In the genomic region with DNA sequence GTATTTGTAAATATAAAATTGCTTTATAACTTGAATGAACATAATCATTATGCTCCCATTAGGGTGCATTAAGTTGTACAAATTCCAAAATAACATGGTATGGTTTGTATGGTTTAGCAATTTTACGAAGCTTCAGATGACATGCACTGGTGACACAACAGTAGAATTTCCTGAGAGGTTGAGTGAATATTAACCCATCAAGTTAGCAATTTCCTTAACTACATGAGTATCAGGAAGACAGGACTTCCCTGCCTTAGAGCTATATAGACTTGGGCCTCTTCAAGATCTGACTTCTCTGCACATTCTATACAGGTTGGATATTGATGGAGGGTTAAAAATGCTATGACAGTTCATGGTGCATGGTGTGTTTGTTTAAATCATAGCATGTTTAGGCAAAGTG, we compare ENCODE assay signal across 15 cellular contexts.
DNase-seq lines count a peak whose midpoint lies in the region; ATAC-seq, FAIRE-seq and TF ChIP-seq lines count a peak whose summit lies in the region.
"Had no signal": no experiment of that assay in that cellular context is flagged by ENCODE, and none has a peak within 500 bp of the region (broad histone marks: within the 10 kb centered on the region; RNA-seq: fewer than 3 reads in every experiment).

No MANE protein-coding gene starts in this region.

- peak; percentile 36 for FAIRE-seq in bronchial epithelial cell (lab: Jason Lieb, UNC)
- FAIRE-seq: A549, H54 had no signal

- H3K36me3 Mint-ChIP-seq in nephron (ENCODE audit: low read depth), result peaks cover 17% of the 10 kb centered on the region
- H3K36me3 Mint-ChIP-seq in endodermal cell (ENCODE audit: low read depth), result peaks cover 10% of the 10 kb centered on the region

- H3K27me3 ChIP-seq in bronchial epithelial cell (ENCODE audit: control insufficient read depth, insufficient read depth, low read length), result no peaks in the 10 kb centered on the region
- H3K27me3 ChIP-seq in endodermal cell (ENCODE audit: control insufficient read depth, insufficient read depth, low read length, poor library complexity, severe bottlenecking), result no peaks in the 10 kb centered on the region
- H3K27me3 ChIP-seq: BLaER1 had no signal

- TF ChIP-seq CTCF in bronchial epithelial cell (IDR thresholded peaks at IDR 0.05; ENCODE audit: insufficient read depth, low read length, severe bottlenecking), result no peak
- TF ChIP-seq CTCF in nephron (IDR thresholded peaks at IDR 0.05; ENCODE audit: unreplicated experiment in 3 of 3), result no peak
- no peak for TF ChIP-seq CTCF in endodermal cell (conservative IDR thresholded peaks at IDR 0.05)

- no peaks in the 10 kb centered on the region for H3K9me3 Mint-ChIP-seq in nephron
- no peaks in the 10 kb centered on the region for H3K9me3 Mint-ChIP-seq in endodermal cell
- H3K9me3 Mint-ChIP-seq: CD4-positive, CD25-positive, alpha-beta regulatory T cell had no signal

- no peak overlapping the region for H3K9ac ChIP-seq in endodermal cell (ENCODE audit: extremely low read depth, low read length, poor library complexity, severe bottlenecking)
- H3K9ac ChIP-seq: BLaER1, GM23248, KMS-11 had no signal

- H3K36me3 ChIP-seq in bronchial epithelial cell (ENCODE audit: control insufficient read depth, insufficient read depth, low read length), result no peaks in the 10 kb centered on the region
- no peaks in the 10 kb centered on the region for H3K36me3 ChIP-seq in endodermal cell (ENCODE audit: control insufficient read depth, insufficient read depth, low read length)

- DNase-seq in bronchial epithelial cell (ENCODE audit: low read depth) (no peak), cardiac septum (ENCODE audit: low spot score) (no peak), endodermal cell (no peak)
- DNase-seq: CD4-positive, CD25-positive, alpha-beta regulatory T cell; DMS53; GM23248 had no signal

- H3K27ac Mint-ChIP-seq in nephron (peak overlapping the region in 2 of 3 experiments; percentile 10 to 11), endodermal cell (no peak overlapping the region)
- H3K27ac Mint-ChIP-seq: CD4-positive, CD25-positive, alpha-beta regulatory T cell had no signal

- ATAC-seq in GM18909 (IDR thresholded peaks at IDR 0.05; ENCODE audit: poor library complexity, unreplicated experiment) (peak; percentile 44), HG03469 (IDR thresholded peaks at IDR 0.05; ENCODE audit: unreplicated experiment) (no peak), GM18861 (IDR thresholded peaks at IDR 0.05; ENCODE audit: unreplicated experiment) (no peak)
- ATAC-seq: A549, HCT116 had no signal

- H3K4me1 Mint-ChIP-seq in nephron (peaks cover 14% of the 10 kb centered on the region), endodermal cell (no peaks in the 10 kb centered on the region)

- H3K9me3 ChIP-seq in endodermal cell (ENCODE audit: control insufficient read depth, low read length), result no peaks in the 10 kb centered on the region
- H3K9me3 ChIP-seq: A549, BLaER1 had no signal

- intact Hi-C loops in cardiac septum (cut with DNase I), result no loop called here

- no peak overlapping the region for H3K4me3 ChIP-seq in bronchial epithelial cell (ENCODE audit: low read depth, low read length)
- H3K4me3 ChIP-seq in endodermal cell (ENCODE audit: low read length), result no peak overlapping the region
- H3K4me3 ChIP-seq: A549, BLaER1, GM23248 had no signal

- H3K4me1 ChIP-seq in endodermal cell (ENCODE audit: control insufficient read depth, insufficient read depth, low read length), result no peaks in the 10 kb centered on the region
- H3K4me1 ChIP-seq: A549, BLaER1 had no signal

- no peak overlapping the region for H3K4me3 Mint-ChIP-seq in nephron
- no peak overlapping the region for H3K4me3 Mint-ChIP-seq in endodermal cell
- H3K4me3 Mint-ChIP-seq: CD4-positive, CD25-positive, alpha-beta regulatory T cell had no signal

- WGBS in endodermal cell (ENCODE audit: insufficient coverage in 1 of 2, insufficient read length in 1 of 2), 2 experiments, result 63 to 100% methylated on average over 1 of the region's 1 CpG

- H3K27me3 Mint-ChIP-seq in nephron (ENCODE audit: low read depth), result no peaks in the 10 kb centered on the region
- H3K27me3 Mint-ChIP-seq in endodermal cell (ENCODE audit: insufficient read depth), result no peaks in the 10 kb centered on the region
- H3K27me3 Mint-ChIP-seq: CD4-positive, CD25-positive, alpha-beta regulatory T cell had no signal

- no peak overlapping the region for H3K27ac ChIP-seq in endodermal cell (ENCODE audit: low read depth, low read length)
- H3K27ac ChIP-seq: A549, BLaER1, GM23248, KMS-11 had no signal
